Comparison of ENCODE assay signal across 14 cellular contexts in genomic region chr5:81754621-81755020, GRCh38. TPM values are rescaled to one million over a fixed set of nuclear protein-coding genes. Genes with fewer than 3 reads are reported as not detected.
DNase-seq lines count a peak whose midpoint lies in the region; ATAC-seq and TF ChIP-seq lines count a peak whose summit lies in the region.
"Had no signal": no experiment of that assay in that cellular context is flagged by ENCODE, and none has a peak within 500 bp of the region (broad histone marks: within the 10 kb centered on the region; RNA-seq: fewer than 3 reads in every experiment).

No MANE protein-coding gene starts in this region.

- ATAC-seq in IMR-90 (ENCODE audit: low read depth) = no peak
- ATAC-seq in upper lobe of right lung = no peak
- ATAC-seq: activated CD4-positive, CD25-positive, alpha-beta regulatory T cell treated with anti-CD3 and anti-CD28 coated beads, Interleukin-2, amount 50 U/mL, for 24 hours; activated naive CD8-positive, alpha-beta T cell treated with anti-CD3 and anti-CD28 coated beads, Interleukin-2, amount 50 U/mL, for 24 hours; activated T-helper 17 cell treated with anti-CD3 and anti-CD28 coated beads, Interleukin-2, amount 50 U/mL, for 72 hours; Panc1 had no signal

- TF ChIP-seq POLR2A in IMR-90 (IDR thresholded peaks at IDR 0.05; ENCODE audit: low read depth, low read length) (no peak), breast epithelium (IDR thresholded peaks at IDR 0.05) (no peak)

- H3K23ac ChIP-seq in IMR-90 (ENCODE audit: low read depth, low read length) = no peak overlapping the region

- CTCF ChIA-PET in IMR-90 (lab: Yijun Ruan, JAX) = interaction anchor here (1.0 to 2.6 kb wide), 6 partner anchors 84 to 411 kb away, joined by 3 to 10 read pairs (median 5); no protein-coding TSS in a partner anchor

- DNase-seq in IMR-90 = no peak
- no peak for DNase-seq in breast epithelium (ENCODE audit: low spot score in 2 of 2)
- no peak for DNase-seq in upper lobe of right lung
- DNase-seq in NCI-H748 (lab: John Stamatoyannopoulos, UW; ENCODE audit: unreplicated experiment) = no peak
- DNase-seq in epidermal melanocyte (ENCODE audit: insufficient read length, low spot score) = no peak
- no peak for DNase-seq in GM19240 (ENCODE audit: insufficient read length, low spot score)
- DNase-seq: activated naive CD8-positive, alpha-beta T cell treated with anti-CD3 and anti-CD28 coated beads, Interleukin-2, amount 50 U/mL, for 24 hours; NCI-H1105 treated with DMSO at 0.1 percent for 48 hours; stimulated activated naive CD4-positive, alpha-beta T cell had no signal

- H3K4me1 ChIP-seq in IMR-90 (ENCODE audit: control insufficient read depth, insufficient read depth, low read length) (peaks cover 4% of the 10 kb centered on the region), breast epithelium (peaks cover 0 to 18% of the 10 kb centered on the region in 2 donors), upper lobe of right lung (peaks cover 23% of the 10 kb centered on the region)

- TF ChIP-seq RAD21 in IMR-90 (IDR thresholded peaks at IDR 0.05; ENCODE audit: low read length) = no peak

- H3K4ac ChIP-seq in IMR-90 (ENCODE audit: low read depth, low read length) = no peak overlapping the region

- no peak overlapping the region for H2BK5ac ChIP-seq in IMR-90 (ENCODE audit: low read depth, low read length, poor library complexity, severe bottlenecking)

- no peaks in the 10 kb centered on the region for H3K36me3 Mint-ChIP-seq in nephron (ENCODE audit: low read depth)

- no peaks in the 10 kb centered on the region for H3K36me3 ChIP-seq in IMR-90 (ENCODE audit: control insufficient read depth, insufficient read depth, low read length)
- H3K36me3 ChIP-seq in breast epithelium = no peaks in the 10 kb centered on the region
- H3K36me3 ChIP-seq in upper lobe of right lung = no peaks in the 10 kb centered on the region

- no peak overlapping the region for H2AK9ac ChIP-seq in IMR-90 (replicated peaks; ENCODE audit: low read depth, low read length, poor library complexity)

- no TSS peak for BruUV-seq in IMR-90 (replicated peaks; lab: Mats Ljungman, UMichigan)

- no peaks in the 10 kb centered on the region for H3K27me3 Mint-ChIP-seq in nephron (ENCODE audit: low read depth)
- H3K27me3 Mint-ChIP-seq: activated naive CD8-positive, alpha-beta T cell treated with anti-CD3 and anti-CD28 coated beads, Interleukin-2, amount 50 U/mL, for 24 hours; activated T-helper 17 cell treated with anti-CD3 and anti-CD28 coated beads, Interleukin-2, amount 50 U/mL, for 72 hours; B cell had no signal

- H4K91ac ChIP-seq in IMR-90 (ENCODE audit: insufficient read depth, low read depth, low read length) = no peak overlapping the region; the same call in 1 of the 2 replicates

- H3K9me3 Mint-ChIP-seq in nephron = no peaks in the 10 kb centered on the region
- H3K9me3 Mint-ChIP-seq: activated naive CD8-positive, alpha-beta T cell treated with anti-CD3 and anti-CD28 coated beads, Interleukin-2, amount 50 U/mL, for 24 hours; activated T-helper 17 cell treated with anti-CD3 and anti-CD28 coated beads, Interleukin-2, amount 50 U/mL, for 72 hours had no signal

- peaks cover 28% of the 10 kb centered on the region for H3K4me1 Mint-ChIP-seq in nephron
- H3K4me1 Mint-ChIP-seq: activated T-helper 17 cell treated with anti-CD3 and anti-CD28 coated beads, Interleukin-2, amount 50 U/mL, for 72 hours had no signal

- H4K5ac ChIP-seq in IMR-90 (ENCODE audit: low read depth, low read length) = 0 out of 2 replicates have a peak overlapping the region, but pooled peaks have one; percentile 20

- H2AK5ac ChIP-seq in IMR-90 (ENCODE audit: low read depth, low read length) = peak overlapping the region; percentile 54; the same call in 1 of the 2 replicates

- H3K18ac ChIP-seq in IMR-90 (ENCODE audit: low read depth, low read length) = no peak overlapping the region

- no peaks in the 10 kb centered on the region for H3K27me3 ChIP-seq in IMR-90 (ENCODE audit: control insufficient read depth, insufficient read depth, low read length)
- H3K27me3 ChIP-seq in breast epithelium = no peaks in the 10 kb centered on the region
- no peaks in the 10 kb centered on the region for H3K27me3 ChIP-seq in upper lobe of right lung

- H3K27ac Mint-ChIP-seq in nephron = peak overlapping the region; percentile 17 to 90 (median 43)
- H3K27ac Mint-ChIP-seq: activated naive CD8-positive, alpha-beta T cell treated with anti-CD3 and anti-CD28 coated beads, Interleukin-2, amount 50 U/mL, for 24 hours; activated T-helper 17 cell treated with anti-CD3 and anti-CD28 coated beads, Interleukin-2, amount 50 U/mL, for 72 hours; B cell had no signal

- peaks cover 0 to 2% of the 10 kb centered on the region in 2 experiments; a peak in 2 of 4 replicates for H3K79me1 ChIP-seq in IMR-90 (ENCODE audit: low read depth in 1 of 2, low read length in 2 of 2)

- H3K14ac ChIP-seq in IMR-90 (replicated peaks; ENCODE audit: low read depth, low read length) = no peak overlapping the region

- no peak overlapping the region for H3K27ac ChIP-seq in IMR-90 (ENCODE audit: insufficient read depth, low read length)
- H3K27ac ChIP-seq in breast epithelium = peak overlapping the region; percentile 73 to 99
- H3K27ac ChIP-seq in upper lobe of right lung = peak overlapping the region; percentile 31

- no peak overlapping the region for H2BK15ac ChIP-seq in IMR-90 (ENCODE audit: low read depth, low read length)

- H3K4me2 ChIP-seq in IMR-90 (ENCODE audit: low read depth, low read length) = no peak overlapping the region

- H3K4me3 ChIP-seq in IMR-90 (ENCODE audit: insufficient read depth, low read depth, low read length) (no peak overlapping the region), breast epithelium (no peak overlapping the region), upper lobe of right lung (no peak overlapping the region)

- no peak overlapping the region for H4K8ac ChIP-seq in IMR-90 (ENCODE audit: low read depth in 2 of 2, low read length in 2 of 2)

- dilution Hi-C loops in IMR-90 (cut with HindIII; ENCODE audit: low sequenced_read_pairs, unreplicated experiment) = no loop called here

- peak overlapping the region; percentile 49; the same call in 1 of the 2 replicates for H2BK120ac ChIP-seq in IMR-90 (ENCODE audit: low read depth, low read length)

- H3K9ac ChIP-seq in IMR-90 (ENCODE audit: low read depth, low read length) = no peak overlapping the region

- in situ Hi-C loops in IMR-90 (cut with MboI; ENCODE audit: low sequenced_read_pairs) = loop anchor here (5.0 to 25.0 kb wide), 2 partner anchors 98 to 408 kb away; no protein-coding TSS in a partner anchor

- intact Hi-C loops in IMR-90 (cut with micrococcal nuclease) (loop anchor here (1.0 to 10.0 kb wide), 2 partner anchors 97 to 450 kb away; partner anchors contain the start of gene ZCCHC9), breast epithelium (cut with DNase I; ENCODE audit: low total_unique reads) (loop anchor here (5.0 kb wide), 3 partner anchors 83 to 218 kb away; partner anchors contain the start of gene ATG10), upper lobe of right lung (cut with DNase I) (loop anchor here (10.0 kb wide), 1 partner anchor 100 kb away; no protein-coding TSS in a partner anchor)

- no peak overlapping the region for H3K56ac ChIP-seq in IMR-90 (ENCODE audit: extremely low read depth, insufficient read depth, low read length)

- no peak overlapping the region for H2AFZ ChIP-seq in IMR-90 (replicated peaks; ENCODE audit: low read length, poor library complexity)

- H3K9me3 ChIP-seq in IMR-90 (ENCODE audit: control insufficient read depth, insufficient read depth, low read length) (no peaks in the 10 kb centered on the region), breast epithelium (no peaks in the 10 kb centered on the region), upper lobe of right lung (no peaks in the 10 kb centered on the region)

- H2BK20ac ChIP-seq in IMR-90 (ENCODE audit: low read depth, low read length) = peak overlapping the region; percentile 33

- POLR2A ChIA-PET in IMR-90 (lab: Charles Lee; ENCODE audit: unreplicated experiment) = no interaction called here

- TF ChIP-seq CTCF in IMR-90 (conservative IDR thresholded peaks at IDR 0.05; ENCODE audit: low read depth, low read length) = no peak
- TF ChIP-seq CTCF in breast epithelium (IDR thresholded peaks at IDR 0.05) = no peak
- TF ChIP-seq CTCF in nephron (IDR thresholded peaks at IDR 0.05; ENCODE audit: unreplicated experiment in 3 of 3) = no peak
- no peak for TF ChIP-seq CTCF in upper lobe of right lung (IDR thresholded peaks at IDR 0.05)

- no peaks in the 10 kb centered on the region for H4K20me1 ChIP-seq in IMR-90 (ENCODE audit: insufficient read depth, low read length)

- peaks cover 5% of the 10 kb centered on the region for H3K9me1 ChIP-seq in IMR-90 (ENCODE audit: insufficient read depth, low read length)

- WGBS in IMR-90 (ENCODE audit: extremely low coverage in 2 of 2, insufficient read length in 1 of 2), 2 experiments = 92% methylated on average over 2 of the region's 2 CpGs; no CpG with 5 or more reads in 1 of the 2 experiments

- H3K4me3 Mint-ChIP-seq in nephron = peak overlapping the region in 1 of 3 experiments; percentile 45
- H3K4me3 Mint-ChIP-seq: activated naive CD8-positive, alpha-beta T cell treated with anti-CD3 and anti-CD28 coated beads, Interleukin-2, amount 50 U/mL, for 24 hours; activated T-helper 17 cell treated with anti-CD3 and anti-CD28 coated beads, Interleukin-2, amount 50 U/mL, for 72 hours; B cell had no signal

TF ChIP-seq in IMR-90, 13 proteins besides CTCF, POLR2A, EP300 and RAD21 (continues in another document):
- TF ChIP-seq NFE2L2 (IDR thresholded peaks at IDR 0.05; ENCODE audit: low read depth, low read length) = no peak
- TF ChIP-seq BHLHE40 (IDR thresholded peaks at IDR 0.05; ENCODE audit: low read depth, low read length) = no peak
- no peak for TF ChIP-seq MAFK (IDR thresholded peaks at IDR 0.05; ENCODE audit: low read depth, low read length)
- no peak for TF ChIP-seq MAZ (IDR thresholded peaks at IDR 0.05; ENCODE audit: borderline replicate concordance, low read depth, low read length)
- no peak for TF ChIP-seq ELK1 (IDR thresholded peaks at IDR 0.05; ENCODE audit: borderline replicate concordance, low read depth, low read length)
- TF ChIP-seq MXI1 (IDR thresholded peaks at IDR 0.05; ENCODE audit: borderline replicate concordance, low read depth, low read length) = no peak

RNA-seq across cellular contexts. Expression of gene SSBP2, which starts 3.7 kb away (rescaled TPM):
- 33.6 and 42.7 TPM in 2 replicates for total RNA-seq in IMR-90 (2012; rRNA removed)
- polyA plus RNA-seq in IMR-90 (2012; rRNA removed) = 35.0 and 38.4 TPM in 2 replicates
- 14.1 and 16.7 TPM in 2 replicates for polyA plus RNA-seq in IMR-90 (2012; cell fraction: cytosol; rRNA removed)
- 15.5 and 49.1 TPM in 2 replicates for polyA plus RNA-seq in IMR-90 (2012; cell fraction: nucleus; rRNA removed; ENCODE audit: low replicate concordance)
- total RNA-seq in breast epithelium = 100 to 1,000 TPM in 1 of 3 donors, 10 to 100 TPM in 2; 65.5 to 110 (median 76.6) TPM
- 43.8 TPM for total RNA-seq in upper lobe of right lung
